Comparison of ENCODE assay signal across 8 cellular contexts in the genomic region with DNA sequence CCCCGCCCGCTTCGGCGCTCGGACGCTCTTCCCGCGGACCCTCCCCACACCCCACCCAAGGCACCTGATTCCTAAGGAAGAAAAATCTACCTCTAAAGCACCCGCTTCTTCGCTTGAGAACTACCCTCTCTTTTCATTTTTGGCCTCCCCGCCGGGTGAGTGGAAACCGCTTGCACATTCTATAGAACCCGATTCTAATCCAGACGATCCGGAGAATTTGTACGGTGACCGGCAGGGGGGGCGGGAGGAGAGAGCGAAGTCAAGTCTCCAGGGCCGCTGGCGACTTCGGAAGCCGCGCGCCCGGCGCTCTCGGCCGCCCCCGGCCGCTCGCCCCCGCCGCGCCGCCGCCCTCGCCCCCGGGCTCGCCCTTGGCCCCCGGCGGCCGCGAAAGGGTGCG. TPM values are rescaled to one million over a fixed set of nuclear protein-coding genes. Genes with fewer than 3 reads are reported as not detected.
DNase-seq lines count a peak whose midpoint lies in the region; ATAC-seq and TF ChIP-seq lines count a peak whose summit lies in the region.

A gene (plus strand): TSS at position 262 of the 397 bp plus-strand sequence. CDS start 221 bp downstream, outside the sequence.

- in situ Hi-C loops in transverse colon (cut with MboI; ENCODE audit: low pct_ligation_motif_present in 1 of 4, low pct_unique_long_range_greater_than_20kb in 1 of 4, low sequenced_read_pairs in 3 of 4): loop anchor here in 1 of 4 donors (25.0 kb wide), 1 partner anchor 306 kb away; no protein-coding TSS in a partner anchor

- 2% methylated on average over 38 of the region's 46 CpGs; no CpG with 5 or more reads in 1 of the 2 donors for WGBS in transverse colon (ENCODE audit: low coverage in 1 of 2), 2 donors

- H3K27me3 ChIP-seq in foreskin keratinocyte (no peaks in the 10 kb centered on the region), transverse colon (peaks cover 18% of the 10 kb centered on the region)

- ATAC-seq in foreskin keratinocyte (peak; percentile 69), GM21619 (IDR thresholded peaks at IDR 0.05; ENCODE audit: unreplicated experiment) (no peak)

- H3K36me3 Mint-ChIP-seq in activated T-helper 1 cell treated with anti-CD3 and anti-CD28 coated beads, Interleukin-12 subunit alpha, Interleukin-12 subunit beta, Interleukin-2, Interleukin-4 antibody, amounts not matched to agents 30 ng/mL and 10 ng/mL and 1 ng/mL, durations not matched to agents 14 hours and 24 hours and 36 hours (ENCODE audit: low read depth): no peaks in the 10 kb centered on the region
- H3K36me3 Mint-ChIP-seq in nephron (ENCODE audit: low read depth): no peaks in the 10 kb centered on the region

- H3K9me3 Mint-ChIP-seq in activated T-helper 1 cell treated with anti-CD3 and anti-CD28 coated beads, Interleukin-12 subunit alpha, Interleukin-12 subunit beta, Interleukin-2, Interleukin-4 antibody, amounts not matched to agents 30 ng/mL and 10 ng/mL and 1 ng/mL, durations not matched to agents 14 hours and 24 hours and 36 hours: no peaks in the 10 kb centered on the region
- no peaks in the 10 kb centered on the region for H3K9me3 Mint-ChIP-seq in nephron

- H3K36me3 ChIP-seq in transverse colon: no peaks in the 10 kb centered on the region

- H3K27ac ChIP-seq in foreskin keratinocyte (no peak within 1 kb of the TSS), transverse colon (peak within 1 kb of the TSS; percentile 75 to 93 (median 84))

- H3K4me3 ChIP-seq in transverse colon: peak within 1 kb of the TSS; percentile 61 to 92 (median 72)

- no peak for TF ChIP-seq EP300 in transverse colon (IDR thresholded peaks at IDR 0.05; ENCODE audit: low read depth)

- intact Hi-C loops in activated T-helper 1 cell treated with anti-CD3 and anti-CD28 coated beads, Interleukin-12 subunit alpha, Interleukin-12 subunit beta, Interleukin-2, Interleukin-4 antibody, amounts not matched to agents 30 ng/mL and 10 ng/mL and 1 ng/mL, durations not matched to agents 14 hours and 24 hours and 36 hours (cut with micrococcal nuclease): loop anchor here (2.0 kb wide), 1 partner anchor 304 kb away; no protein-coding TSS in a partner anchor
- intact Hi-C loops in transverse colon (cut with DNase I; ENCODE audit: low total_unique reads): no loop called here

- H3K4me1 Mint-ChIP-seq in activated T-helper 1 cell treated with anti-CD3 and anti-CD28 coated beads, Interleukin-12 subunit alpha, Interleukin-12 subunit beta, Interleukin-2, Interleukin-4 antibody, amounts not matched to agents 30 ng/mL and 10 ng/mL and 1 ng/mL, durations not matched to agents 14 hours and 24 hours and 36 hours (ENCODE audit: low read depth): peaks cover 8% of the 10 kb centered on the region
- H3K4me1 Mint-ChIP-seq in nephron: peaks cover 47% of the 10 kb centered on the region

- peaks cover 70% of the 10 kb centered on the region for H3K27me3 Mint-ChIP-seq in activated T-helper 1 cell treated with anti-CD3 and anti-CD28 coated beads, Interleukin-12 subunit alpha, Interleukin-12 subunit beta, Interleukin-2, Interleukin-4 antibody, amounts not matched to agents 30 ng/mL and 10 ng/mL and 1 ng/mL, durations not matched to agents 14 hours and 24 hours and 36 hours (ENCODE audit: insufficient read depth)
- H3K27me3 Mint-ChIP-seq in nephron (ENCODE audit: low read depth): peaks cover 69% of the 10 kb centered on the region

- DNase-seq in DMS53 (lab: John Stamatoyannopoulos, UW): peak; percentile 69
- peak; percentile 36 for DNase-seq in NCI-H1694 treated with DMSO at 0.1 percent for 48 hours (lab: John Stamatoyannopoulos, UW)
- DNase-seq in activated T-helper 1 cell treated with anti-CD3 and anti-CD28 coated beads, Interleukin-12 subunit alpha, Interleukin-12 subunit beta, Interleukin-2, Interleukin-4 antibody, amounts not matched to agents 30 ng/mL and 10 ng/mL and 1 ng/mL, durations not matched to agents 14 hours and 24 hours and 36 hours (ENCODE audit: low spot score): no peak
- DNase-seq in foreskin keratinocyte: peak; percentile 24 to 52
- peak; percentile 82 for DNase-seq in transverse colon
- DNase-seq in NCI-H1105 treated with DMSO at 0.1 percent for 48 hours (lab: John Stamatoyannopoulos, UW): no peak

- H3K9me3 ChIP-seq in transverse colon: no peaks in the 10 kb centered on the region

- H3K4me1 ChIP-seq in foreskin keratinocyte: peaks cover 15% of the 10 kb centered on the region
- H3K4me1 ChIP-seq in transverse colon: peaks cover 0 to 34% (median 6%) of the 10 kb centered on the region in 4 donors

- TF ChIP-seq CTCF in foreskin keratinocyte (conservative IDR thresholded peaks at IDR 0.05) (peak; percentile 59), nephron (IDR thresholded peaks at IDR 0.05; ENCODE audit: unreplicated experiment in 3 of 3) (peak in 1 of 3 experiments; percentile 21), transverse colon (IDR thresholded peaks at IDR 0.05) (peak; percentile 14 to 37 (median 29))

- TF ChIP-seq POLR2A in transverse colon (IDR thresholded peaks at IDR 0.05): no peak

- peak within 1 kb of the TSS; percentile 34 for H3K27ac Mint-ChIP-seq in activated T-helper 1 cell treated with anti-CD3 and anti-CD28 coated beads, Interleukin-12 subunit alpha, Interleukin-12 subunit beta, Interleukin-2, Interleukin-4 antibody, amounts not matched to agents 30 ng/mL and 10 ng/mL and 1 ng/mL, durations not matched to agents 14 hours and 24 hours and 36 hours
- H3K27ac Mint-ChIP-seq in nephron: peak within 1 kb of the TSS; percentile 49 to 71 (median 66)

- peak within 1 kb of the TSS; percentile 53 for H3K4me3 Mint-ChIP-seq in activated T-helper 1 cell treated with anti-CD3 and anti-CD28 coated beads, Interleukin-12 subunit alpha, Interleukin-12 subunit beta, Interleukin-2, Interleukin-4 antibody, amounts not matched to agents 30 ng/mL and 10 ng/mL and 1 ng/mL, durations not matched to agents 14 hours and 24 hours and 36 hours
- peak within 1 kb of the TSS; percentile 90 to 97 (median 94) for H3K4me3 Mint-ChIP-seq in nephron

RNA-seq across cellular contexts. Expression of the gene that starts here (rescaled TPM):
- total RNA-seq in activated T-helper 1 cell treated with anti-CD3 and anti-CD28 coated beads, Interleukin-12 subunit alpha, Interleukin-12 subunit beta, Interleukin-2, Interleukin-4 antibody, amounts not matched to agents 30 ng/mL and 10 ng/mL and 1 ng/mL, durations not matched to agents 14 hours and 24 hours and 36 hours: not detected in 2 replicates
- total RNA-seq in foreskin keratinocyte (0.92 and 1.4 TPM in 2 replicates), transverse colon (10 to 100 TPM in 1 of 4 donors, 1 to 10 TPM in 1, not detected in 2; 4.8 to 10.2 TPM)
- polyA plus RNA-seq in foreskin keratinocyte: 0.46 and 0.86 TPM in 2 replicates

Comparison
In these comparisons a context has a peak if more than half of its experiments do, and no peak if none do; other contexts are left out.
1. DNase-seq: peak in DMS53 (single experiment), NCI-H1694 treated with DMSO at 0.1 percent for 48 hours (single experiment), foreskin keratinocyte (2 of 2) and transverse colon (single experiment); none in activated T-helper 1 cell treated with anti-CD3 and anti-CD28 coated beads, Interleukin-12 subunit alpha, Interleukin-12 subunit beta, Interleukin-2, Interleukin-4 antibody, amounts not matched to agents 30 ng/mL and 10 ng/mL and 1 ng/mL, durations not matched to agents 14 hours and 24 hours and 36 hours (single experiment) and NCI-H1105 treated with DMSO at 0.1 percent for 48 hours (single experiment).